ENCODE assay signal across 4 cellular contexts in the genomic region with DNA sequence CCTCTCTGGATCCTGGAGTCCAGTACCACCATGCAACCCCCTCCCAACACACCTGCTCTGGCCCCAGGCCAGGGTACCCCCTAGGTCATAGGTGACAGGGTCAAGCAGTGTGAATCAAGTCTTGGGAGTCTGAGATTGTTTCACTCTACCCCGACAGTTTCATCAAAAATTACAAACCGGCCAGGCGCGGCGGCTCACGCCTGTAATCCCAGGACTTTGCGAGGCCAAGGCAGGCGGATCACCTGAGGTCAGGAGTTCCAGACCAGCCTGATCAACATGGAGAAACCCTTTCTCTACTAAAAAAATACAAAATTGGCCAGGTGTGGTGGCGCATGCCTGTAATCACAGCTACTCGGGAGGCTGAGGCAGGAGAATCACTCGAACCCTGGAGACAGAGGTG. TPM values are rescaled to one million over a fixed set of nuclear protein-coding genes. Genes with fewer than 3 reads are reported as not detected.
"Had no signal": no experiment of that assay in that cellular context is flagged by ENCODE, and none has a peak within 500 bp of the region (broad histone marks: within the 10 kb centered on the region; RNA-seq: fewer than 3 reads in every experiment).

No MANE protein-coding gene starts in this region.

RNA-seq across cellular contexts. Expression of gene ASB16, which starts 50.2 kb away (rescaled TPM):
- total RNA-seq: astrocyte, bronchial epithelial cell, occipital lobe, smooth muscle cell had no signal
